Comparison of ENCODE assay signal across 15 cellular contexts in genomic region chr13:23797276-23797903, GRCh38.
"Had no signal": no experiment of that assay in that cellular context is flagged by ENCODE, and none has a peak within 500 bp of the region (broad histone marks: within the 10 kb centered on the region; RNA-seq: fewer than 3 reads in every experiment).

No MANE protein-coding gene starts in this region.

- H3K9me3 ChIP-seq: gastrocnemius medialis, thyroid gland had no signal

- H3K36me3 ChIP-seq: brain microvascular endothelial cell, gastrocnemius medialis had no signal

- ATAC-seq: activated CD4-positive, CD25-positive, alpha-beta regulatory T cell treated with anti-CD3 and anti-CD28 coated beads, Interleukin-2, amount 50 U/mL, for 24 hours; activated CD8-positive, alpha-beta memory T cell treated with anti-CD3 and anti-CD28 coated beads, Interleukin-2, amount 10 ng/mL, durations not matched to agents 7 days and 5 days; esophagus mucosa; gastrocnemius medialis; natural killer cell; stimulated activated naive B cell treated with anti-CD40 and anti-IgM and Interleukin-4, amounts not matched to agents 10 μg/mL and 1 μg/mL and 100 μg/mL, for 72 hours had no signal

- H3K36me3 Mint-ChIP-seq: natural killer cell had no signal

- DNase-seq: activated CD8-positive, alpha-beta memory T cell treated with anti-CD3 and anti-CD28 coated beads, Interleukin-2, amount 10 ng/mL, durations not matched to agents 7 days and 5 days; activated naive CD4-positive, alpha-beta T cell; aorta; cerebellar nuclear complex; effector CD8-positive, alpha-beta T cell; gastrocnemius medialis; natural killer cell; posterior cingulate gyrus; retina; stimulated activated naive B cell treated with anti-CD40 and anti-IgM and Interleukin-4, amounts not matched to agents 10 μg/mL and 1 μg/mL and 100 μg/mL, for 72 hours; thyroid gland had no signal

- H3K27me3 ChIP-seq: brain microvascular endothelial cell, gastrocnemius medialis, thyroid gland had no signal

- H3K27me3 Mint-ChIP-seq: activated CD8-positive, alpha-beta memory T cell treated with anti-CD3 and anti-CD28 coated beads, Interleukin-2, amount 10 ng/mL, durations not matched to agents 7 days and 5 days; dendritic cell treated with granulocyte-macrophage colony-stimulating factor and Interleukin-4, amounts not matched to agents 40 ng/mL and 50 ng/mL, for 4 days had no signal

- H3K27ac Mint-ChIP-seq: activated CD8-positive, alpha-beta memory T cell treated with anti-CD3 and anti-CD28 coated beads, Interleukin-2, amount 10 ng/mL, durations not matched to agents 7 days and 5 days; dendritic cell treated with granulocyte-macrophage colony-stimulating factor and Interleukin-4, amounts not matched to agents 40 ng/mL and 50 ng/mL, for 4 days; natural killer cell; stimulated activated naive B cell treated with anti-CD40 and anti-IgM and Interleukin-4, amounts not matched to agents 10 μg/mL and 1 μg/mL and 100 μg/mL, for 72 hours had no signal

- H3K4me3 Mint-ChIP-seq: activated CD8-positive, alpha-beta memory T cell treated with anti-CD3 and anti-CD28 coated beads, Interleukin-2, amount 10 ng/mL, durations not matched to agents 7 days and 5 days; dendritic cell treated with granulocyte-macrophage colony-stimulating factor and Interleukin-4, amounts not matched to agents 40 ng/mL and 50 ng/mL, for 4 days; natural killer cell; stimulated activated naive B cell treated with anti-CD40 and anti-IgM and Interleukin-4, amounts not matched to agents 10 μg/mL and 1 μg/mL and 100 μg/mL, for 72 hours had no signal

- H3K27ac ChIP-seq: brain microvascular endothelial cell, gastrocnemius medialis, thyroid gland had no signal

- H3K4me3 ChIP-seq: gastrocnemius medialis, thyroid gland had no signal

- H3K9me3 Mint-ChIP-seq: dendritic cell treated with granulocyte-macrophage colony-stimulating factor and Interleukin-4, amounts not matched to agents 40 ng/mL and 50 ng/mL, for 4 days; natural killer cell had no signal
